ENCODE assay signal across 9 cellular contexts in genomic region chr11:100684101-100685065, GRCh38. TPM values are rescaled to one million over a fixed set of nuclear protein-coding genes. Genes with fewer than 3 reads are reported as not detected.
DNase-seq lines count a peak whose midpoint lies in the region; ATAC-seq and TF ChIP-seq lines count a peak whose summit lies in the region.
"Had no signal": no experiment of that assay in that cellular context is flagged by ENCODE, and none has a peak within 500 bp of the region (broad histone marks: within the 10 kb centered on the region; RNA-seq: fewer than 3 reads in every experiment).

No MANE protein-coding gene starts in this region.

- H3K4ac ChIP-seq in mesenchymal stem cell (ENCODE audit: low read depth in 1 of 2, low read length in 2 of 2), result no peak overlapping the region

- H3K9ac ChIP-seq in mesenchymal stem cell (ENCODE audit: low read length), result no peak overlapping the region

- POLR2A ChIA-PET in HEK293 (lab: Yijun Ruan, JAX), result no interaction called here
- POLR2A ChIA-PET in activated CD4-positive, alpha-beta memory T cell treated with anti-CD3 and anti-CD28 coated beads for 36 hours (lab: Charles Lee), result no interaction called here

- H2AFZ ChIP-seq in mesenchymal stem cell (ENCODE audit: low read depth, low read length), result no peak overlapping the region

- H3K9me3 ChIP-seq in HEK293 (ENCODE audit: control insufficient read depth, insufficient read depth, low read depth, low read length) (no peaks in the 10 kb centered on the region), mesenchymal stem cell (ENCODE audit: control insufficient read depth, low read length) (no peaks in the 10 kb centered on the region)

- no peak overlapping the region for H3K4me3 Mint-ChIP-seq in activated CD4-positive, alpha-beta memory T cell treated with anti-CD3 and anti-CD28 coated beads for 36 hours
- no peak overlapping the region for H3K4me3 Mint-ChIP-seq in activated T-helper 17 cell treated with anti-CD3 and anti-CD28 coated beads, Interleukin-2, amount 50 U/mL, for 72 hours

- intact Hi-C loops in activated CD4-positive, alpha-beta memory T cell treated with anti-CD3 and anti-CD28 coated beads for 36 hours (cut with micrococcal nuclease), result no loop called here

- no peak overlapping the region for H2BK5ac ChIP-seq in mesenchymal stem cell (ENCODE audit: low read depth, low read length, poor library complexity, severe bottlenecking)

- H3K23ac ChIP-seq in mesenchymal stem cell (ENCODE audit: low read length in 2 of 2), result no peak overlapping the region

- no peak overlapping the region for H2BK120ac ChIP-seq in mesenchymal stem cell (ENCODE audit: low read depth, low read length)

- H3K36me3 Mint-ChIP-seq in activated CD4-positive, alpha-beta memory T cell treated with anti-CD3 and anti-CD28 coated beads for 36 hours, result peaks cover 2% of the 10 kb centered on the region
- no peaks in the 10 kb centered on the region for H3K36me3 Mint-ChIP-seq in activated T-helper 17 cell treated with anti-CD3 and anti-CD28 coated beads, Interleukin-2, amount 50 U/mL, for 72 hours (ENCODE audit: low read depth)

- CTCF ChIA-PET in HEK293 (lab: Yijun Ruan, JAX), result interaction anchor here (0.6 to 1.5 kb wide), 8 partner anchors 96 to 179 kb away, joined by 3 to 5 read pairs (median 3); no protein-coding TSS in a partner anchor
- CTCF ChIA-PET in activated CD4-positive, alpha-beta memory T cell treated with anti-CD3 and anti-CD28 coated beads for 36 hours (lab: Charles Lee), result no interaction called here

- H3K9me3 Mint-ChIP-seq in activated CD4-positive, alpha-beta memory T cell treated with anti-CD3 and anti-CD28 coated beads for 36 hours, result no peaks in the 10 kb centered on the region
- peaks cover 5% of the 10 kb centered on the region for H3K9me3 Mint-ChIP-seq in activated T-helper 17 cell treated with anti-CD3 and anti-CD28 coated beads, Interleukin-2, amount 50 U/mL, for 72 hours

- H3K4me3 ChIP-seq in HEK293 (ENCODE audit: low read depth, low read length) (no peak overlapping the region), mesenchymal stem cell (ENCODE audit: insufficient read depth in 1 of 2, low read depth in 1 of 2, low read length in 2 of 2) (no peak overlapping the region)

- H2BK12ac ChIP-seq in mesenchymal stem cell (ENCODE audit: low read length in 2 of 2), result no peak overlapping the region

- peak; percentile 26 for ATAC-seq in GM18517 (IDR thresholded peaks at IDR 0.05; ENCODE audit: unreplicated experiment)
- ATAC-seq in activated T-helper 17 cell treated with anti-CD3 and anti-CD28 coated beads, Interleukin-2, amount 50 U/mL, for 72 hours (replicated peaks), result no peak
- ATAC-seq: sciatic nerve had no signal

- H3K14ac ChIP-seq in mesenchymal stem cell (ENCODE audit: low read length in 2 of 2), result no peak overlapping the region

- H3K36me3 ChIP-seq in HEK293 (ENCODE audit: control insufficient read depth in 2 of 2, insufficient read depth in 1 of 2, low read length in 2 of 2), result no peaks in the 10 kb centered on the region
- no peaks in the 10 kb centered on the region for H3K36me3 ChIP-seq in mesenchymal stem cell (ENCODE audit: control insufficient read depth in 1 of 2, insufficient read depth in 2 of 2, low read depth in 1 of 2, low read length in 2 of 2)

- H3K27ac ChIP-seq in HEK293 (ENCODE audit: extremely low read depth, low read depth, low read length) (no peak overlapping the region), mesenchymal stem cell (ENCODE audit: low read length, poor library complexity, severe bottlenecking) (peak overlapping the region; percentile 40)

- no peak overlapping the region for H2AK5ac ChIP-seq in mesenchymal stem cell (ENCODE audit: low read length, severe bottlenecking)

- H3K4me2 ChIP-seq in mesenchymal stem cell (ENCODE audit: low read length, poor library complexity, severe bottlenecking), result no peak overlapping the region

- H3K27me3 Mint-ChIP-seq in activated CD4-positive, alpha-beta memory T cell treated with anti-CD3 and anti-CD28 coated beads for 36 hours, result peaks cover 25% of the 10 kb centered on the region
- peaks cover 22% of the 10 kb centered on the region for H3K27me3 Mint-ChIP-seq in activated T-helper 17 cell treated with anti-CD3 and anti-CD28 coated beads, Interleukin-2, amount 50 U/mL, for 72 hours

- no peak overlapping the region for H3K27ac Mint-ChIP-seq in activated CD4-positive, alpha-beta memory T cell treated with anti-CD3 and anti-CD28 coated beads for 36 hours
- H3K27ac Mint-ChIP-seq in activated T-helper 17 cell treated with anti-CD3 and anti-CD28 coated beads, Interleukin-2, amount 50 U/mL, for 72 hours, result no peak overlapping the region

- H3K4me1 ChIP-seq in HEK293 (ENCODE audit: control insufficient read depth, insufficient read depth, low read length), result no peaks in the 10 kb centered on the region
- no peaks in the 10 kb centered on the region for H3K4me1 ChIP-seq in mesenchymal stem cell (ENCODE audit: control insufficient read depth, insufficient read depth, low read depth, low read length)

- WGBS in mesenchymal stem cell, result 17% methylated on average over 3 of the region's 6 CpGs

- H3K27me3 ChIP-seq in mesenchymal stem cell (ENCODE audit: control insufficient read depth in 1 of 2, insufficient read depth in 1 of 2, low read length in 2 of 2), result no peaks in the 10 kb centered on the region

- peaks cover 10% of the 10 kb centered on the region for H3K4me1 Mint-ChIP-seq in activated CD4-positive, alpha-beta memory T cell treated with anti-CD3 and anti-CD28 coated beads for 36 hours (ENCODE audit: low read depth)
- H3K4me1 Mint-ChIP-seq in activated T-helper 17 cell treated with anti-CD3 and anti-CD28 coated beads, Interleukin-2, amount 50 U/mL, for 72 hours, result no peaks in the 10 kb centered on the region

- H3K18ac ChIP-seq in mesenchymal stem cell (ENCODE audit: low read depth in 1 of 2, low read length in 2 of 2), result no peak overlapping the region

- H4K91ac ChIP-seq in mesenchymal stem cell (ENCODE audit: low read length), result no peak overlapping the region

- TF ChIP-seq CTCF in HEK293 (tag by site-specific recombination; IDR thresholded peaks at IDR 0.05), result no peak

- no peak overlapping the region for H2BK15ac ChIP-seq in mesenchymal stem cell (ENCODE audit: low read depth, poor library complexity, severe bottlenecking)

- H4K8ac ChIP-seq in mesenchymal stem cell (ENCODE audit: low read length), result no peak overlapping the region

- peaks cover 2% of the 10 kb centered on the region for H3K79me1 ChIP-seq in mesenchymal stem cell (replicated peaks; ENCODE audit: low read length, poor library complexity, severe bottlenecking)

- peak; percentile 25 for DNase-seq in NCI-H69 (lab: John Stamatoyannopoulos, UW)
- no peak for DNase-seq in mesenchymal stem cell
- no peak for DNase-seq in activated CD4-positive, alpha-beta memory T cell treated with anti-CD3 and anti-CD28 coated beads for 36 hours
- DNase-seq in DMS 273 treated with DMSO at 0.1 percent for 48 hours (lab: John Stamatoyannopoulos, UW), result no peak
- DNase-seq in NCI-H2227 (lab: John Stamatoyannopoulos, UW; ENCODE audit: unreplicated experiment), result no peak

TF ChIP-seq in HEK293, 187 proteins besides CTCF, POLR2A, EP300 and RAD21:
- TF ChIP-seq, protein P1, sequence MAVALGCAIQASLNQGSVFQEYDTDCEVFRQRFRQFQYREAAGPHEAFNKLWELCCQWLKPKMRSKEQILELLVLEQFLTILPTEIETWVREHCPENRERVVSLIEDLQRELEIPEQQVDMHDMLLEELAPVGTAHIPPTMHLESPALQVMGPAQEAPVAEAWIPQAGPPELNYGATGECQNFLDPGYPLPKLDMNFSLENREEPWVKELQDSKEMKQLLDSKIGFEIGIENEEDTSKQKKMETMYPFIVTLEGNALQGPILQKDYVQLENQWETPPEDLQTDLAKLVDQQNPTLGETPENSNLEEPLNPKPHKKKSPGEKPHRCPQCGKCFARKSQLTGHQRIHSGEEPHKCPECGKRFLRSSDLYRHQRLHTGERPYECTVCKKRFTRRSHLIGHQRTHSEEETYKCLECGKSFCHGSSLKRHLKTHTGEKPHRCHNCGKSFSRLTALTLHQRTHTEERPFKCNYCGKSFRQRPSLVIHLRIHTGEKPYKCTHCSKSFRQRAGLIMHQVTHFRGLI (tag by site-specific recombination; IDR thresholded peaks at IDR 0.05), result no peak
- TF ChIP-seq, protein P2, sequence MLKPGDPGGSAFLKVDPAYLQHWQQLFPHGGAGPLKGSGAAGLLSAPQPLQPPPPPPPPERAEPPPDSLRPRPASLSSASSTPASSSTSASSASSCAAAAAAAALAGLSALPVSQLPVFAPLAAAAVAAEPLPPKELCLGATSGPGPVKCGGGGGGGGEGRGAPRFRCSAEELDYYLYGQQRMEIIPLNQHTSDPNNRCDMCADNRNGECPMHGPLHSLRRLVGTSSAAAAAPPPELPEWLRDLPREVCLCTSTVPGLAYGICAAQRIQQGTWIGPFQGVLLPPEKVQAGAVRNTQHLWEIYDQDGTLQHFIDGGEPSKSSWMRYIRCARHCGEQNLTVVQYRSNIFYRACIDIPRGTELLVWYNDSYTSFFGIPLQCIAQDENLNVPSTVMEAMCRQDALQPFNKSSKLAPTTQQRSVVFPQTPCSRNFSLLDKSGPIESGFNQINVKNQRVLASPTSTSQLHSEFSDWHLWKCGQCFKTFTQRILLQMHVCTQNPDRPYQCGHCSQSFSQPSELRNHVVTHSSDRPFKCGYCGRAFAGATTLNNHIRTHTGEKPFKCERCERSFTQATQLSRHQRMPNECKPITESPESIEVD (tag by site-specific recombination; IDR thresholded peaks at IDR 0.05), result peak; percentile 54
- peak; percentile 61 for TF ChIP-seq SP7 (tag by site-specific recombination; IDR thresholded peaks at IDR 0.05)

RNA-seq across cellular contexts. Expression of gene ARHGAP42, which starts 2.7 kb away (rescaled TPM):
- 13.3 TPM for polyA plus RNA-seq in mesenchymal stem cell (2013, experiment 1 of 2)
- 15.6 TPM for polyA plus RNA-seq in mesenchymal stem cell (2013, experiment 2 of 2)
- not detected for total RNA-seq in activated CD4-positive, alpha-beta memory T cell treated with anti-CD3 and anti-CD28 coated beads for 36 hours
- not detected for total RNA-seq in activated T-helper 17 cell treated with anti-CD3 and anti-CD28 coated beads, Interleukin-2, amount 50 U/mL, for 72 hours
